ENCODE assay signal across 1 cellular context in the genomic region with DNA sequence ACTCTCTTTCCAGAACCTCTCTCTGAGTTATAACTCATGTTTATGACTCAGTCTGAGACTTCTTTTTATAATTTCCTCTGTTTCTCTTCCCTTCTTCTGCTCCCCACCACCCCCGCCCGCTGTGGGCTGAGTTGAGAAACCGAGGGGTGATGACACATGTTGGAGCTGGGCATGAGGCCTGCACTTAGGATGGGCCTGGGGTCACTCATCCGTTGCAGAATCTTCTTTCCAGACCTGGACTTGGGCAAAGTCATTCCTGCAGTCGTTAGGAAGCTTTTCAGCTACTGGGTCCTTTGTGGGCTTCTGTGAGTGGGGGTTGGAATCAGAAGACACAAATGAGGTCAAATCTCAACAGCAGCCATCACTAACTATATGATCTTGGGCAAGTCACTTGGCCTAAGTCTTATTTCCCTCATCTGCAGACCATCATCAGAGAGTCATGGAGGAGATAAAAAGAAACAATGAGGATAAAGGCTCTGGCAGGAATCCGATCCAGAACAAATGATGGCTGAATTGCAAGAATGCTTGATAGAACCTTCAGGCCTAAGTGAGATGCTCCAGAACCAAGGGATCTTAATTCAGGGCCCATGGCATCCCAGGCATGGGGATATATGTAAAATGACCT.
TF ChIP-seq lines count a peak whose summit lies in the region.

No MANE protein-coding gene starts in this region.

TF ChIP-seq in GM23338, 12 proteins besides CTCF, POLR2A, EP300 and RAD21 (continued from another document):
- TF ChIP-seq, protein P1, sequence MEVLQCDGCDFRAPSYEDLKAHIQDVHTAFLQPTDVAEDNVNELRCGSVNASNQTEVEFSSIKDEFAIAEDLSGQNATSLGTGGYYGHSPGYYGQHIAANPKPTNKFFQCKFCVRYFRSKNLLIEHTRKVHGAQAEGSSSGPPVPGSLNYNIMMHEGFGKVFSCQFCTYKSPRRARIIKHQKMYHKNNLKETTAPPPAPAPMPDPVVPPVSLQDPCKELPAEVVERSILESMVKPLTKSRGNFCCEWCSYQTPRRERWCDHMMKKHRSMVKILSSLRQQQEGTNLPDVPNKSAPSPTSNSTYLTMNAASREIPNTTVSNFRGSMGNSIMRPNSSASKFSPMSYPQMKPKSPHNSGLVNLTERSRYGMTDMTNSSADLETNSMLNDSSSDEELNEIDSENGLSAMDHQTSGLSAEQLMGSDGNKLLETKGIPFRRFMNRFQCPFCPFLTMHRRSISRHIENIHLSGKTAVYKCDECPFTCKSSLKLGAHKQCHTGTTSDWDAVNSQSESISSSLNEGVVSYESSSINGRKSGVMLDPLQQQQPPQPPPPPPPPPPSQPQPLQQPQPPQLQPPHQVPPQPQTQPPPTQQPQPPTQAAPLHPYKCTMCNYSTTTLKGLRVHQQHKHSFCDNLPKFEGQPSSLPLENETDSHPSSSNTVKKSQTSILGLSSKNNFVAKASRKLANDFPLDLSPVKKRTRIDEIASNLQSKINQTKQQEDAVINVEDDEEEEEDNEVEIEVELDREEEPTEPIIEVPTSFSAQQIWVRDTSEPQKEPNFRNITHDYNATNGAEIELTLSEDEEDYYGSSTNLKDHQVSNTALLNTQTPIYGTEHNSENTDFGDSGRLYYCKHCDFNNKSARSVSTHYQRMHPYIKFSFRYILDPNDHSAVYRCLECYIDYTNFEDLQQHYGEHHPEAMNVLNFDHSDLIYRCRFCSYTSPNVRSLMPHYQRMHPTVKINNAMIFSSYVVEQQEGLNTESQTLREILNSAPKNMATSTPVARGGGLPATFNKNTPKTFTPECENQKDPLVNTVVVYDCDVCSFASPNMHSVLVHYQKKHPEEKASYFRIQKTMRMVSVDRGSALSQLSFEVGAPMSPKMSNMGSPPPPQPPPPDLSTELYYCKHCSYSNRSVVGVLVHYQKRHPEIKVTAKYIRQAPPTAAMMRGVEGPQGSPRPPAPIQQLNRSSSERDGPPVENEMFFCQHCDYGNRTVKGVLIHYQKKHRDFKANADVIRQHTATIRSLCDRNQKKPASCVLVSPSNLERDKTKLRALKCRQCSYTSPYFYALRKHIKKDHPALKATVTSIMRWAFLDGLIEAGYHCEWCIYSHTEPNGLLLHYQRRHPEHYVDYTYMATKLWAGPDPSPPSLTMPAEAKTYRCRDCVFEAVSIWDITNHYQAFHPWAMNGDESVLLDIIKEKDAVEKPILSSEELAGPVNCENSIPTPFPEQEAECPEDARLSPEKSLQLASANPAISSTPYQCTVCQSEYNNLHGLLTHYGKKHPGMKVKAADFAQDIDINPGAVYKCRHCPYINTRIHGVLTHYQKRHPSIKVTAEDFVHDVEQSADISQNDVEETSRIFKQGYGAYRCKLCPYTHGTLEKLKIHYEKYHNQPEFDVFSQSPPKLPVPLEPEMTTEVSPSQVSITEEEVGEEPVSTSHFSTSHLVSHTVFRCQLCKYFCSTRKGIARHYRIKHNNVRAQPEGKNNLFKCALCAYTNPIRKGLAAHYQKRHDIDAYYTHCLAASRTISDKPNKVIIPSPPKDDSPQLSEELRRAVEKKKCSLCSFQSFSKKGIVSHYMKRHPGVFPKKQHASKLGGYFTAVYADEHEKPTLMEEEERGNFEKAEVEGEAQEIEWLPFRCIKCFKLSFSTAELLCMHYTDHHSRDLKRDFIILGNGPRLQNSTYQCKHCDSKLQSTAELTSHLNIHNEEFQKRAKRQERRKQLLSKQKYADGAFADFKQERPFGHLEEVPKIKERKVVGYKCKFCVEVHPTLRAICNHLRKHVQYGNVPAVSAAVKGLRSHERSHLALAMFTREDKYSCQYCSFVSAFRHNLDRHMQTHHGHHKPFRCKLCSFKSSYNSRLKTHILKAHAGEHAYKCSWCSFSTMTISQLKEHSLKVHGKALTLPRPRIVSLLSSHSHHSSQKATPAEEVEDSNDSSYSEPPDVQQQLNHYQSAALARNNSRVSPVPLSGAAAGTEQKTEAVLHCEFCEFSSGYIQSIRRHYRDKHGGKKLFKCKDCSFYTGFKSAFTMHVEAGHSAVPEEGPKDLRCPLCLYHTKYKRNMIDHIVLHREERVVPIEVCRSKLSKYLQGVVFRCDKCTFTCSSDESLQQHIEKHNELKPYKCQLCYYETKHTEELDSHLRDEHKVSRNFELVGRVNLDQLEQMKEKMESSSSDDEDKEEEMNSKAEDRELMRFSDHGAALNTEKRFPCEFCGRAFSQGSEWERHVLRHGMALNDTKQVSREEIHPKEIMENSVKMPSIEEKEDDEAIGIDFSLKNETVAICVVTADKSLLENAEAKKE (CRISPR knock-in tag; IDR thresholded peaks at IDR 0.05), result no peak
- no peak for TF ChIP-seq JUNB (IDR thresholded peaks at IDR 0.05; ENCODE audit: unreplicated experiment)
